In the genomic region with DNA sequence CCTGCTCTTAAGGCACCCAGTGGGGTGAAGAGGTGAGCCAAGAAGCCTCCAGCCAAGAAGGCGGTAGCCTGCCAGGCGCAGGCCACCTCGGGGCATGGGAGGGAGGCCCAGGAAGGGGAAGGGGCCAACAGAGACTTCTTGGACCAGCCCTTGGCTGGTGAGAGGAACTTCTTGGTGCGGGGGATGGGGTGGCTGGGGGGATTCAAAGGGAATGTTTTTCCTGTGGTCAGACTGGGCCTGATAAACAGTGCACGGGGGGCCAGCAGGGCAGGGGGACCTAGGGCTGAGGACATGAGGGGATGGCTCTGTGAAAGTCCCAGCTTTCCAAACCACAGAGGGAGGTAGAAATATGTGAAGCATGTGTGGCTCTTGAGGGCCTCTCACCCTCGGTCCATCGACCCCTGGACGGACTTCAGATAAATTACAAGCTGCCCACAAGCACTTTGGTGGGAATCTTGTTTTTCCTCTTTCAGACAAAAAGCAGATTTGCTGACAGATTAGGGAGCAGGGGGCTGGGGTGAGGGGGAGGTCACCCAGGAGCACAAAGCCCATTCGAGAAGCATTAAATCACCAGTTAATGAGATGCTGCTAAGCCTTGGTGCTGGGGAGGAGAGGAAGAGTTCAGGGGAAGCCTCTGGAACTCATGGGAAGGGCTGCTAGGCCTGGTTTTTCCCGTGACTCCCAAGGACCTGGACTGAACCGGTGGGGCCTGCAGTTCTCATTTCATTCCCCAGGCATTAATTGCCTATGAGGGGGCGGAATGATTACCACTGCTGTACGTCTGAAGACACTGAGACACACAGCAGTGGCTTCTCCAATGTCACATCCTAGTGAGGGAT, we compare ENCODE assay signal across 9 cellular contexts. TPM values are rescaled to one million over a fixed set of nuclear protein-coding genes. Genes with fewer than 3 reads are reported as not detected.
DNase-seq lines count a peak whose midpoint lies in the region; ATAC-seq and TF ChIP-seq lines count a peak whose summit lies in the region.
"Had no signal": no experiment of that assay in that cellular context is flagged by ENCODE, and none has a peak within 500 bp of the region (broad histone marks: within the 10 kb centered on the region; RNA-seq: fewer than 3 reads in every experiment).

No MANE protein-coding gene starts in this region.

- no peaks in the 10 kb centered on the region for H3K79me2 ChIP-seq in neural progenitor cell (ENCODE audit: low read depth)

- no peaks in the 10 kb centered on the region for H3K9me3 ChIP-seq in CD4-positive, CD25-positive, alpha-beta regulatory T cell (ENCODE audit: control insufficient read depth in 2 of 2, low read length in 2 of 2)
- H3K9me3 ChIP-seq in neural progenitor cell (ENCODE audit: low read depth) = no peaks in the 10 kb centered on the region

- ATAC-seq in CD4-positive, CD25-positive, alpha-beta regulatory T cell (ENCODE audit: low read depth in 2 of 2) = no peak

- no peak for DNase-seq in CD4-positive, CD25-positive, alpha-beta regulatory T cell
- DNase-seq in LoVo (ENCODE audit: low spot score) (peak; percentile 32), chondrocyte (ENCODE audit: low spot score) (no peak), neural progenitor cell (ENCODE audit: low spot score) (peak; percentile 91), Kasumi-1 (lab: John Stamatoyannopoulos, UW) (no peak), COLO829 (ENCODE audit: low spot score) (no peak), cardiac septum (ENCODE audit: low spot score) (no peak), SHP77 (lab: John Stamatoyannopoulos, UW) (no peak)
- DNase-seq: SHP77 treated with DMSO at 0.1 percent for 48 hours had no signal

- no peak overlapping the region for H3K27ac ChIP-seq in CD4-positive, CD25-positive, alpha-beta regulatory T cell (ENCODE audit: insufficient read depth, low read length, poor library complexity, severe bottlenecking)
- H3K27ac ChIP-seq in neural progenitor cell = peak overlapping the region; percentile 94

- no peak for TF ChIP-seq CTCF in chondrocyte (IDR thresholded peaks at IDR 0.05)
- TF ChIP-seq CTCF in neural progenitor cell (IDR thresholded peaks at IDR 0.05) = no peak

- H4K20me1 ChIP-seq in neural progenitor cell (ENCODE audit: low read depth) = peaks cover 4% of the 10 kb centered on the region

- no peaks in the 10 kb centered on the region for H3K27me3 ChIP-seq in CD4-positive, CD25-positive, alpha-beta regulatory T cell (ENCODE audit: control insufficient read depth, insufficient read depth, low read length)
- no peaks in the 10 kb centered on the region for H3K27me3 ChIP-seq in neural progenitor cell

- H3K27me3 Mint-ChIP-seq in CD4-positive, CD25-positive, alpha-beta regulatory T cell = no peaks in the 10 kb centered on the region
- H3K27me3 Mint-ChIP-seq in chondrocyte (ENCODE audit: low read depth) (no peaks in the 10 kb centered on the region), neural progenitor cell (ENCODE audit: insufficient read depth, low read depth) (peaks cover 17% of the 10 kb centered on the region)

- no peak overlapping the region for H3K4me3 ChIP-seq in CD4-positive, CD25-positive, alpha-beta regulatory T cell (ENCODE audit: low read depth, low read length)
- peak overlapping the region; percentile 11 for H3K4me3 ChIP-seq in neural progenitor cell

- no peaks in the 10 kb centered on the region for H3K9me3 Mint-ChIP-seq in CD4-positive, CD25-positive, alpha-beta regulatory T cell
- no peaks in the 10 kb centered on the region for H3K9me3 Mint-ChIP-seq in chondrocyte (ENCODE audit: low read depth)
- peaks cover 2% of the 10 kb centered on the region for H3K9me3 Mint-ChIP-seq in neural progenitor cell

- H3K4me3 Mint-ChIP-seq in CD4-positive, CD25-positive, alpha-beta regulatory T cell = peak overlapping the region in 2 of 4 donors; percentile 16 to 19
- H3K4me3 Mint-ChIP-seq in chondrocyte (ENCODE audit: unreplicated experiment) (no peak overlapping the region), neural progenitor cell (peak overlapping the region; percentile 72)

- H3K36me3 Mint-ChIP-seq in CD4-positive, CD25-positive, alpha-beta regulatory T cell = no peaks in the 10 kb centered on the region
- H3K36me3 Mint-ChIP-seq in chondrocyte (ENCODE audit: low read depth) (no peaks in the 10 kb centered on the region), neural progenitor cell (no peaks in the 10 kb centered on the region)

- no peaks in the 10 kb centered on the region for H3K36me3 ChIP-seq in CD4-positive, CD25-positive, alpha-beta regulatory T cell (ENCODE audit: control insufficient read depth, insufficient read depth, low read length)
- H3K36me3 ChIP-seq in neural progenitor cell = no peaks in the 10 kb centered on the region

- H3K27ac Mint-ChIP-seq in CD4-positive, CD25-positive, alpha-beta regulatory T cell = peak overlapping the region in 2 of 3 donors; percentile 56 to 62
- H3K27ac Mint-ChIP-seq in chondrocyte (ENCODE audit: unreplicated experiment) = peak overlapping the region; percentile 63
- H3K27ac Mint-ChIP-seq in neural progenitor cell = peak overlapping the region; percentile 96

- peak overlapping the region; percentile 69 for H3K4me2 ChIP-seq in neural progenitor cell

- H3K4me1 Mint-ChIP-seq in CD4-positive, CD25-positive, alpha-beta regulatory T cell = peaks cover 7 to 56% (median 22%) of the 10 kb centered on the region in 4 donors
- H3K4me1 Mint-ChIP-seq in chondrocyte (ENCODE audit: low read depth) = peaks cover 40% of the 10 kb centered on the region
- H3K4me1 Mint-ChIP-seq in neural progenitor cell = peaks cover 28% of the 10 kb centered on the region

- no peak overlapping the region for H3K9ac ChIP-seq in neural progenitor cell

- intact Hi-C loops in cardiac septum (cut with DNase I) = no loop called here

- H2AFZ ChIP-seq in neural progenitor cell (replicated peaks) = no peak overlapping the region

- peaks cover 37% of the 10 kb centered on the region for H3F3A ChIP-seq in neural progenitor cell (ENCODE audit: low read depth)

- H3K4me1 ChIP-seq in CD4-positive, CD25-positive, alpha-beta regulatory T cell (ENCODE audit: control insufficient read depth, insufficient read depth, low read length, poor library complexity, severe bottlenecking) = peaks cover 58% of the 10 kb centered on the region
- H3K4me1 ChIP-seq in neural progenitor cell = peaks cover 30% of the 10 kb centered on the region

RNA-seq across cellular contexts. Expression of a gene that starts 11.3 kb away (rescaled TPM):
- 0.39 TPM for total RNA-seq in CD4-positive, CD25-positive, alpha-beta regulatory T cell
- polyA plus RNA-seq in CD4-positive, CD25-positive, alpha-beta regulatory T cell = under 1 TPM in 3 of 4 donors, not detected in 1; 0.30 to 0.39 (median 0.38) TPM
- total RNA-seq in chondrocyte = not detected in 3 replicates
- total RNA-seq in neural progenitor cell (ENCODE audit: low replicate concordance) = 1.1 TPM in 1 of 2 replicates, not detected in the other
- not detected for total RNA-seq in cardiac septum

RNA-seq across cellular contexts. Expression of a gene that starts 18.8 kb away (rescaled TPM):
- 4.8 TPM for total RNA-seq in CD4-positive, CD25-positive, alpha-beta regulatory T cell
- under 1 TPM in 3 of 4 donors, not detected in 1; 0.15 to 0.71 (median 0.31) TPM for polyA plus RNA-seq in CD4-positive, CD25-positive, alpha-beta regulatory T cell
- total RNA-seq in chondrocyte (not detected in 3 replicates), neural progenitor cell (ENCODE audit: low replicate concordance) (15.0 and 33.0 TPM in 2 replicates), cardiac septum (not detected)

Comparison
In these comparisons a context has a peak if more than half of its experiments do, and no peak if none do; other contexts are left out.
1. DNase-seq: peak in LoVo (single experiment) and neural progenitor cell (single experiment); none in CD4-positive, CD25-positive, alpha-beta regulatory T cell (0 of 3), chondrocyte (single experiment), Kasumi-1 (0 of 2), COLO829 (single experiment), cardiac septum (single experiment) and SHP77 (0 of 2).
2. Peak in every context shown above with its lines, with median percentiles within 50 percentile points of each other: H3K27ac Mint-ChIP-seq.